8 cellular contexts compared by ENCODE assay signal in genomic region chr10:11145498-11145855, GRCh38.
DNase-seq lines count a peak whose midpoint lies in the region; ATAC-seq, FAIRE-seq and TF ChIP-seq lines count a peak whose summit lies in the region.

No MANE protein-coding gene starts in this region.

- H3K9ac ChIP-seq in stomach smooth muscle (ENCODE audit: low read length in 2 of 2) (no peak overlapping the region), kidney (ENCODE audit: low read length in 2 of 2) (no peak overlapping the region)

- H3K27me3 ChIP-seq in stomach smooth muscle (ENCODE audit: control insufficient read depth in 1 of 2, insufficient read depth in 2 of 2, low read length in 2 of 2): no peaks in the 10 kb centered on the region

- H3K9me3 ChIP-seq in stomach smooth muscle (ENCODE audit: control insufficient read depth in 2 of 2, low read length in 2 of 2) (no peaks in the 10 kb centered on the region), kidney (ENCODE audit: control insufficient read depth in 1 of 2, low read length in 2 of 2) (no peaks in the 10 kb centered on the region)

- intact Hi-C loops in left cardiac atrium (cut with DNase I) (no loop called here), kidney (cut with DNase I) (no loop called here)

- H3K36me3 ChIP-seq in stomach smooth muscle (ENCODE audit: control insufficient read depth in 2 of 2, insufficient read depth in 2 of 2, low read length in 2 of 2) (no peaks in the 10 kb centered on the region), kidney (ENCODE audit: control insufficient read depth in 1 of 2, insufficient read depth in 2 of 2, low read length in 2 of 2) (no peaks in the 10 kb centered on the region)

- H3K4me3 ChIP-seq in stomach smooth muscle (ENCODE audit: low read length in 2 of 2) (no peak overlapping the region), kidney (ENCODE audit: low read length in 2 of 2) (no peak overlapping the region)

- no peak for FAIRE-seq in kidney (lab: Jason Lieb, UNC)

- H3K4me1 ChIP-seq in stomach smooth muscle (ENCODE audit: control insufficient read depth, insufficient read depth, low read length): peaks cover 32% of the 10 kb centered on the region
- H3K4me1 ChIP-seq in kidney (ENCODE audit: control insufficient read depth in 1 of 2, insufficient read depth in 1 of 2, low read depth in 1 of 2, low read length in 2 of 2): no peaks in the 10 kb centered on the region

- DNase-seq in activated gamma-delta T cell treated with Interleukin-2 at 50 U/mL for 16 hours (peak; percentile 73), activated gamma-delta T cell (lab: John Stamatoyannopoulos, UW) (no peak), left cardiac atrium (no peak), kidney (no peak), ACHN (no peak)
- DNase-seq in activated CD4-positive, alpha-beta T cell treated with anti-CD3 and anti-CD28 coated beads for 4 hours: peak; percentile 47 to 62

- ATAC-seq in HG03442 (IDR thresholded peaks at IDR 0.05; ENCODE audit: unreplicated experiment) (peak; percentile 77), left cardiac atrium (peak; percentile 70 to 76)

- peak overlapping the region; percentile 42 for H3K27ac ChIP-seq in stomach smooth muscle (ENCODE audit: low read length)
- H3K27ac ChIP-seq in kidney (ENCODE audit: low read depth in 2 of 2, low read length in 2 of 2): no peak overlapping the region

- in situ Hi-C loops in ACHN (cut with HindIII; ENCODE audit: low pct_ligation_motif_present, low pct_unique_long_range_greater_than_20kb, low sequenced_read_pairs): no loop called here

- no peak for TF ChIP-seq CTCF in kidney (IDR thresholded peaks at IDR 0.05; ENCODE audit: borderline replicate concordance, extremely low read depth, insufficient read depth)

Comparison
In these comparisons a context has a peak if more than half of its experiments do, and no peak if none do; other contexts are left out.
1. DNase-seq: peak in activated gamma-delta T cell treated with Interleukin-2 at 50 U/mL for 16 hours (single experiment) and activated CD4-positive, alpha-beta T cell treated with anti-CD3 and anti-CD28 coated beads for 4 hours (2 of 2); none in activated gamma-delta T cell (single experiment), left cardiac atrium (single experiment), kidney (single experiment) and ACHN (single experiment).